8 cellular contexts compared by ENCODE assay signal in genomic region chr5:123088031-123088805, GRCh38. TPM values are rescaled to one million over a fixed set of nuclear protein-coding genes. Genes with fewer than 3 reads are reported as not detected.
DNase-seq lines count a peak whose midpoint lies in the region; ATAC-seq and TF ChIP-seq lines count a peak whose summit lies in the region.

No MANE protein-coding gene starts in this region.

- no peak for DNase-seq in activated T-cell treated with anti-CD3 and anti-CD28 coated beads, Interleukin-2, amount 50 U/mL, for 4 hours
- DNase-seq in activated T-cell treated with anti-CD3 and anti-CD28 coated beads, Interleukin-2, amount 50 U/mL, for 1 hour = no peak
- DNase-seq in colonic mucosa (no peak), mesendoderm (peak; percentile 51), upper lobe of left lung (peak in 1 of 2 donors; percentile 82), caudate nucleus (lab: John Stamatoyannopoulos, UW) (no peak), GM10248 (ENCODE audit: extremely low spot score) (no peak), HK-2 (ENCODE audit: unreplicated experiment) (no peak)

- H3K27me3 ChIP-seq in colonic mucosa (peaks cover 80% of the 10 kb centered on the region), mesendoderm (ENCODE audit: insufficient read depth, low read length, poor library complexity) (peaks cover 49% of the 10 kb centered on the region), upper lobe of left lung (peaks cover 0 to 51% (median 34%) of the 10 kb centered on the region in 4 donors)

- TF ChIP-seq CTCF in colonic mucosa (IDR thresholded peaks at IDR 0.05) = no peak
- no peak for TF ChIP-seq CTCF in upper lobe of left lung (IDR thresholded peaks at IDR 0.05)
- no peak for TF ChIP-seq CTCF in GM10248 (IDR thresholded peaks at IDR 0.05; ENCODE audit: control extremely low read depth, extremely low read depth, low read depth, missing control alignments)

- peaks cover 15% of the 10 kb centered on the region for H3K4me1 Mint-ChIP-seq in activated T-cell treated with anti-CD3 and anti-CD28 coated beads, Interleukin-2, amount 50 U/mL, for 4 hours (ENCODE audit: low read depth)

- H3K4me3 ChIP-seq in colonic mucosa (peak overlapping the region; percentile 23), mesendoderm (ENCODE audit: low read length) (peak overlapping the region; percentile 51), upper lobe of left lung (peak overlapping the region in 3 of 4 donors; percentile 48 to 61 (median 58))

- H3K9ac ChIP-seq in colonic mucosa (ENCODE audit: low read depth in 2 of 2, low read length in 2 of 2) = peak overlapping the region in 1 of 2 donors; percentile 17
- peak overlapping the region; percentile 42 for H3K9ac ChIP-seq in mesendoderm (ENCODE audit: low read length)

- peak overlapping the region; percentile 1 for H3K23ac ChIP-seq in mesendoderm (ENCODE audit: low read length)

- no peaks in the 10 kb centered on the region for H3K9me3 Mint-ChIP-seq in activated T-cell treated with anti-CD3 and anti-CD28 coated beads, Interleukin-2, amount 50 U/mL, for 4 hours

- H3K18ac ChIP-seq in mesendoderm (ENCODE audit: low read length) = no peak overlapping the region

- H4K5ac ChIP-seq in mesendoderm (ENCODE audit: low read length) = no peak overlapping the region

- H3K4ac ChIP-seq in mesendoderm (ENCODE audit: low read depth, low read length) = no peak overlapping the region

- H2BK5ac ChIP-seq in mesendoderm (ENCODE audit: low read length) = no peak overlapping the region

- CTCF ChIA-PET in GM10248 (lab: Yijun Ruan, JAX) = no interaction called here

- H3K79me2 ChIP-seq in mesendoderm (ENCODE audit: control insufficient read depth, insufficient read depth, low read length) = no peaks in the 10 kb centered on the region

- TF ChIP-seq EP300 in upper lobe of left lung (IDR thresholded peaks at IDR 0.05) = no peak

- H3K27me3 Mint-ChIP-seq in activated T-cell treated with anti-CD3 and anti-CD28 coated beads, Interleukin-2, amount 50 U/mL, for 4 hours (ENCODE audit: low read depth) = peaks cover 73% of the 10 kb centered on the region

- no peak for ATAC-seq in activated T-cell treated with anti-CD3 and anti-CD28 coated beads, Interleukin-2, amount 50 U/mL, for 4 hours
- peak; percentile 18 to 36 for ATAC-seq in upper lobe of left lung (ENCODE audit: low FRiP score in 2 of 2)

- H2BK15ac ChIP-seq in mesendoderm (replicated peaks; ENCODE audit: low read depth) = no peak overlapping the region

- peak overlapping the region; percentile 77 for H3K56ac ChIP-seq in mesendoderm (ENCODE audit: low read length)

- POLR2A ChIA-PET in GM10248 (lab: Yijun Ruan, JAX) = no interaction called here

- intact Hi-C loops in colonic mucosa (cut with DNase I) = no loop called here

- no peak for TF ChIP-seq POLR2A in upper lobe of left lung (IDR thresholded peaks at IDR 0.05)

- WGBS in mesendoderm (ENCODE audit: extremely low coverage, insufficient coverage, low lambda C conversion rate) = no CpG with 5 or more reads among the region's 42 CpGs
- 9% methylated on average over 16 to 40 of the region's 42 CpGs for WGBS in upper lobe of left lung, 2 donors

- H2AK5ac ChIP-seq in mesendoderm (ENCODE audit: low read length) = no peak overlapping the region

- no peaks in the 10 kb centered on the region for H3K79me1 ChIP-seq in mesendoderm (ENCODE audit: low read length)

- H4K8ac ChIP-seq in mesendoderm (ENCODE audit: low read depth, low read length) = no peak overlapping the region

- H3K9me3 ChIP-seq in colonic mucosa (no peaks in the 10 kb centered on the region), upper lobe of left lung (no peaks in the 10 kb centered on the region)

- no peak overlapping the region for H2BK120ac ChIP-seq in mesendoderm (ENCODE audit: low read depth, low read length)

- no peak overlapping the region for H3K27ac ChIP-seq in colonic mucosa
- no peak overlapping the region for H3K27ac ChIP-seq in mesendoderm (ENCODE audit: low read depth, low read length)
- H3K27ac ChIP-seq in upper lobe of left lung = peak overlapping the region; percentile 4 to 81 (median 30)
- no peak overlapping the region for H3K27ac ChIP-seq in caudate nucleus (ENCODE audit: low read depth, low read length)

- H3K36me3 ChIP-seq in colonic mucosa (no peaks in the 10 kb centered on the region), mesendoderm (ENCODE audit: control insufficient read depth, insufficient read depth, low read length) (no peaks in the 10 kb centered on the region), upper lobe of left lung (no peaks in the 10 kb centered on the region)

- H3K4me1 ChIP-seq in colonic mucosa = peaks cover 4% of the 10 kb centered on the region
- peaks cover 5% of the 10 kb centered on the region for H3K4me1 ChIP-seq in mesendoderm (ENCODE audit: control insufficient read depth, low read depth, low read length)
- H3K4me1 ChIP-seq in upper lobe of left lung = peaks cover 21 to 48% (median 27%) of the 10 kb centered on the region in 4 donors

- no peaks in the 10 kb centered on the region for H3K36me3 Mint-ChIP-seq in activated T-cell treated with anti-CD3 and anti-CD28 coated beads, Interleukin-2, amount 50 U/mL, for 4 hours (ENCODE audit: insufficient read depth)

- peak overlapping the region; percentile 29 for H3K4me3 Mint-ChIP-seq in activated T-cell treated with anti-CD3 and anti-CD28 coated beads, Interleukin-2, amount 50 U/mL, for 4 hours

- H3K4me2 ChIP-seq in mesendoderm (ENCODE audit: low read length) = peak overlapping the region; percentile 95

RNA-seq across cellular contexts. Expression of gene PRDM6, which starts 0.8 kb away (rescaled TPM):
- not detected for total RNA-seq in activated T-cell treated with anti-CD3 and anti-CD28 coated beads, Interleukin-2, amount 50 U/mL, for 4 hours
- total RNA-seq in colonic mucosa = 1 to 10 TPM; 1.6 to 2.7 TPM
- 0.25 TPM for polyA plus RNA-seq in mesendoderm (2013, experiment 1 of 2)
- polyA plus RNA-seq in mesendoderm (2013, experiment 2 of 2) = 0.14 TPM
- total RNA-seq in upper lobe of left lung = 10 to 100 TPM in 1 of 6 donors, 1 to 10 TPM in 5; 2.8 to 12.8 (median 3.6) TPM

RNA-seq across cellular contexts. Expression of gene PPIC, which starts 51.7 kb away (rescaled TPM):
- total RNA-seq in activated T-cell treated with anti-CD3 and anti-CD28 coated beads, Interleukin-2, amount 50 U/mL, for 4 hours = under 1 TPM in 1 of 3 donors, not detected in 2; 0.18 TPM
- total RNA-seq in colonic mucosa (10 to 100 TPM; 33.7 to 84.8 TPM), upper lobe of left lung (10 to 100 TPM in 5 of 6 donors, 1 to 10 TPM in 1; 8.4 to 46.1 (median 29.2) TPM)
- polyA plus RNA-seq in mesendoderm (2013, experiment 1 of 2) = 6.2 TPM
- polyA plus RNA-seq in mesendoderm (2013, experiment 2 of 2) = 5.8 TPM

Comparison
In these comparisons a context has a peak if more than half of its experiments do, and no peak if none do; other contexts are left out.
1. ATAC-seq: peak in upper lobe of left lung (2 of 2); none in activated T-cell treated with anti-CD3 and anti-CD28 coated beads, Interleukin-2, amount 50 U/mL, for 4 hours (0 of 2).
2. H3K27ac ChIP-seq: peak in upper lobe of left lung (4 of 4); none in colonic mucosa (single experiment), mesendoderm (single experiment) and caudate nucleus (single experiment).
3. RNA of gene PPIC, which starts 51.7 kb away (total RNA-seq): 33.7 to 84.8 TPM in colonic mucosa and 8.4 to 46.1 TPM in upper lobe of left lung; 0.18 TPM in activated T-cell treated with anti-CD3 and anti-CD28 coated beads, Interleukin-2, amount 50 U/mL, for 4 hours; every median in the first group is over 4 times any median in the second.
4. Peak in every context shown above with its lines, with median percentiles within 50 percentile points of each other: H3K4me3 ChIP-seq.